ENCODE assay signal across 15 cellular contexts in the genomic region with DNA sequence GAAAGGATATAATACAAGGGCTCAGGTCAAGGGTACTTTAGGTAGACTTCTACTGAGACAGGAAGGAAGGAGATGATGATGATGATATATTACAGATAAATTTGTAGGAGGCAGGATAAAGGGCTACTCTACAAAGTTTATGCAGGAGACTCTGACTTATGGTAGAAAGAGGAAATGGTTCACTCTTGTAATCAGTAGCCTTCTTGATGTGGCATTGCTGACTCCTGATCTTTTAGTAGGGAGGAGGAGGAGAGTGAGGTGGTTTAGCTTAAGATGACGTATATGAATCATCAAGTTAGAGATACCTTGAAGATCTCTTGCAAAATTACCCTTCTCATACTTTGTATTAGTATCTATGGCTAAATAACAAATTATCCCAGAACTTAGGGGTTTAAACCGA. TPM values are rescaled to one million over a fixed set of nuclear protein-coding genes. Genes with fewer than 3 reads are reported as not detected.
A peak's percentile ranks its signal among the peaks of the same experiment; 100 is the strongest.
DNase-seq lines count a peak whose midpoint lies in the region; ATAC-seq and TF ChIP-seq lines count a peak whose summit lies in the region.
"Had no signal": no experiment of that assay in that cellular context is flagged by ENCODE, and none has a peak within 500 bp of the region (broad histone marks: within the 10 kb centered on the region; RNA-seq: fewer than 3 reads in every experiment).

No MANE protein-coding gene starts in this region.

- no peaks in the 10 kb centered on the region for H3K27me3 ChIP-seq in prostate gland (replicated peaks; ENCODE audit: insufficient read depth)
- H3K27me3 ChIP-seq: foreskin keratinocyte, uterus had no signal

- TF ChIP-seq CTCF in MCF 10A (IDR thresholded peaks at IDR 0.05; ENCODE audit: unreplicated experiment) (no peak), prostate gland (IDR thresholded peaks at IDR 0.05) (no peak)

- H3K4me1 ChIP-seq in prostate gland (replicated peaks) = no peaks in the 10 kb centered on the region
- H3K4me1 ChIP-seq: foreskin keratinocyte, uterus had no signal

- intact Hi-C loops in MCF 10A (cut with micrococcal nuclease) = no loop called here
- intact Hi-C loops in prostate gland (cut with DNase I) = no loop called here

- H3K36me3 ChIP-seq in prostate gland = no peaks in the 10 kb centered on the region
- H3K36me3 ChIP-seq: uterus had no signal

- POLR2A ChIA-PET in activated naive CD8-positive, alpha-beta T cell treated with anti-CD3 and anti-CD28 coated beads, Interleukin-2, amount 10 ng/mL, durations not matched to agents 7 days and 5 days (lab: Charles Lee) = interaction anchor here (0.6 kb wide), 1 partner anchor 51 kb away, joined by 3 read pairs; no protein-coding TSS in a partner anchor
- POLR2A ChIA-PET in MCF 10A (lab: Yijun Ruan, JAX) = no interaction called here

- peaks cover 51% of the 10 kb centered on the region for H3K4me1 Mint-ChIP-seq in activated T-cell treated with anti-CD3 and anti-CD28 coated beads, Interleukin-2, amount 50 U/mL, for 72 hours (ENCODE audit: low read depth)
- peaks cover 30% of the 10 kb centered on the region for H3K4me1 Mint-ChIP-seq in activated naive CD8-positive, alpha-beta T cell treated with anti-CD3 and anti-CD28 coated beads, Interleukin-2, amount 10 ng/mL, durations not matched to agents 7 days and 5 days
- peaks cover 62% of the 10 kb centered on the region for H3K4me1 Mint-ChIP-seq in stimulated activated effector memory CD8-positive, alpha-beta T cell treated with anti-CD3 and anti-CD28 coated beads, Interleukin-12 subunit alpha, Interleukin-12 subunit beta, amount 100 ng/mL, for 72 hours
- peaks cover 11% of the 10 kb centered on the region for H3K4me1 Mint-ChIP-seq in MCF 10A (ENCODE audit: insufficient read depth, unreplicated experiment)

- peak overlapping the region in 1 of 2 donors; percentile 47 for H3K4me3 Mint-ChIP-seq in activated T-cell treated with anti-CD3 and anti-CD28 coated beads, Interleukin-2, amount 50 U/mL, for 72 hours
- peak overlapping the region; percentile 26 for H3K4me3 Mint-ChIP-seq in activated naive CD8-positive, alpha-beta T cell treated with anti-CD3 and anti-CD28 coated beads, Interleukin-2, amount 10 ng/mL, durations not matched to agents 7 days and 5 days
- no peak overlapping the region for H3K4me3 Mint-ChIP-seq in stimulated activated effector memory CD8-positive, alpha-beta T cell treated with anti-CD3 and anti-CD28 coated beads, Interleukin-12 subunit alpha, Interleukin-12 subunit beta, amount 100 ng/mL, for 72 hours
- H3K4me3 Mint-ChIP-seq in MCF 10A (ENCODE audit: unreplicated experiment) = no peak overlapping the region

- H3K27ac Mint-ChIP-seq in activated T-cell treated with anti-CD3 and anti-CD28 coated beads, Interleukin-2, amount 50 U/mL, for 72 hours = peak overlapping the region; percentile 43
- peak overlapping the region; percentile 42 for H3K27ac Mint-ChIP-seq in activated naive CD8-positive, alpha-beta T cell treated with anti-CD3 and anti-CD28 coated beads, Interleukin-2, amount 10 ng/mL, durations not matched to agents 7 days and 5 days
- H3K27ac Mint-ChIP-seq in stimulated activated effector memory CD8-positive, alpha-beta T cell treated with anti-CD3 and anti-CD28 coated beads, Interleukin-12 subunit alpha, Interleukin-12 subunit beta, amount 100 ng/mL, for 72 hours = no peak overlapping the region
- H3K27ac Mint-ChIP-seq in MCF 10A (ENCODE audit: low read depth, unreplicated experiment) = no peak overlapping the region

- H3K9me3 ChIP-seq in prostate gland = no peaks in the 10 kb centered on the region
- H3K9me3 ChIP-seq: left ventricle myocardium inferior, uterus had no signal

- no peaks in the 10 kb centered on the region for H3K27me3 Mint-ChIP-seq in activated T-cell treated with anti-CD3 and anti-CD28 coated beads, Interleukin-2, amount 50 U/mL, for 72 hours (ENCODE audit: low read depth)
- no peaks in the 10 kb centered on the region for H3K27me3 Mint-ChIP-seq in activated naive CD8-positive, alpha-beta T cell treated with anti-CD3 and anti-CD28 coated beads, Interleukin-2, amount 10 ng/mL, durations not matched to agents 7 days and 5 days
- H3K27me3 Mint-ChIP-seq in MCF 10A (ENCODE audit: insufficient read depth, unreplicated experiment) = no peaks in the 10 kb centered on the region

- H3K9me3 Mint-ChIP-seq in activated T-cell treated with anti-CD3 and anti-CD28 coated beads, Interleukin-2, amount 50 U/mL, for 72 hours = peaks cover 0 to 2% of the 10 kb centered on the region in 2 donors
- H3K9me3 Mint-ChIP-seq in activated naive CD8-positive, alpha-beta T cell treated with anti-CD3 and anti-CD28 coated beads, Interleukin-2, amount 10 ng/mL, durations not matched to agents 7 days and 5 days = no peaks in the 10 kb centered on the region
- H3K9me3 Mint-ChIP-seq in stimulated activated effector memory CD8-positive, alpha-beta T cell treated with anti-CD3 and anti-CD28 coated beads, Interleukin-12 subunit alpha, Interleukin-12 subunit beta, amount 100 ng/mL, for 72 hours = no peaks in the 10 kb centered on the region
- H3K9me3 Mint-ChIP-seq in MCF 10A (ENCODE audit: unreplicated experiment) = no peaks in the 10 kb centered on the region

- CTCF ChIA-PET in MCF 10A (lab: Yijun Ruan, JAX) = interaction anchor here (1.0 to 4.2 kb wide), 2 partner anchors 257 to 421 kb away, joined by 4 to 18 read pairs; no protein-coding TSS in a partner anchor

- H3K4me3 ChIP-seq in prostate gland = no peak overlapping the region
- H3K4me3 ChIP-seq: left ventricle myocardium inferior, uterus had no signal

- peaks cover 8 to 21% of the 10 kb centered on the region in 2 donors for H3K36me3 Mint-ChIP-seq in activated T-cell treated with anti-CD3 and anti-CD28 coated beads, Interleukin-2, amount 50 U/mL, for 72 hours (ENCODE audit: insufficient read depth in 2 of 2)
- peaks cover 44% of the 10 kb centered on the region for H3K36me3 Mint-ChIP-seq in activated naive CD8-positive, alpha-beta T cell treated with anti-CD3 and anti-CD28 coated beads, Interleukin-2, amount 10 ng/mL, durations not matched to agents 7 days and 5 days
- H3K36me3 Mint-ChIP-seq in stimulated activated effector memory CD8-positive, alpha-beta T cell treated with anti-CD3 and anti-CD28 coated beads, Interleukin-12 subunit alpha, Interleukin-12 subunit beta, amount 100 ng/mL, for 72 hours = peaks cover 29% of the 10 kb centered on the region
- peaks cover 18% of the 10 kb centered on the region for H3K36me3 Mint-ChIP-seq in MCF 10A (ENCODE audit: insufficient read depth, unreplicated experiment)

- no TSS peak for BruUV-seq in MCF 10A (replicated peaks; lab: Mats Ljungman, UMichigan)

- no peak for DNase-seq in activated T-cell treated with anti-CD3 and anti-CD28 coated beads, Interleukin-2, amount 50 U/mL, for 72 hours
- DNase-seq in activated T-cell treated with anti-CD3 and anti-CD28 coated beads, Interleukin-2, amount 50 U/mL, for 48 hours = no peak
- DNase-seq in OCI-M1 (lab: John Stamatoyannopoulos, UW) = peak; percentile 60
- DNase-seq in activated naive CD8-positive, alpha-beta T cell treated with anti-CD3 and anti-CD28 coated beads, Interleukin-2, amount 10 ng/mL, durations not matched to agents 7 days and 5 days = no peak
- no peak for DNase-seq in stimulated activated effector memory CD8-positive, alpha-beta T cell treated with anti-CD3 and anti-CD28 coated beads, Interleukin-12 subunit alpha, Interleukin-12 subunit beta, amount 100 ng/mL, for 72 hours (ENCODE audit: low spot score in 2 of 2)
- DNase-seq in kidney glomerular epithelial cell (lab: John Stamatoyannopoulos, UW) = no peak
- DNase-seq in MCF 10A (ENCODE audit: unreplicated experiment) = no peak
- no peak for DNase-seq in prostate gland (ENCODE audit: low spot score)
- DNase-seq: DMS79 treated with DMSO at 0.1 percent for 48 hours, foreskin keratinocyte, left ventricle myocardium inferior, NCI-H1694, NCI-H345, uterus had no signal

- WGBS in prostate gland = 99% methylated on average over 2 of the region's 2 CpGs

- H3K27ac ChIP-seq in prostate gland = no peak overlapping the region
- H3K27ac ChIP-seq: foreskin keratinocyte, left ventricle myocardium inferior, uterus had no signal

- peak; percentile 55 to 58 for ATAC-seq in activated T-cell treated with anti-CD3 and anti-CD28 coated beads, Interleukin-2, amount 50 U/mL, for 72 hours (replicated peaks in 1 of 2)
- no peak for ATAC-seq in activated naive CD8-positive, alpha-beta T cell treated with anti-CD3 and anti-CD28 coated beads, Interleukin-2, amount 10 ng/mL, durations not matched to agents 7 days and 5 days (ENCODE audit: low read depth)
- peak; percentile 60 for ATAC-seq in stimulated activated effector memory CD8-positive, alpha-beta T cell treated with anti-CD3 and anti-CD28 coated beads, Interleukin-12 subunit alpha, Interleukin-12 subunit beta, amount 100 ng/mL, for 72 hours
- ATAC-seq: foreskin keratinocyte, sciatic nerve had no signal

- TF ChIP-seq POLR2A in prostate gland (IDR thresholded peaks at IDR 0.05) = no peak

RNA-seq across cellular contexts. Expression of gene BLTP1, which starts 4.7 kb away (rescaled TPM):
- total RNA-seq in activated T-cell treated with anti-CD3 and anti-CD28 coated beads, Interleukin-2, amount 50 U/mL, for 72 hours = 10 to 100 TPM; 46.1 to 49.2 TPM
- 10 to 100 TPM; 52.5 to 58.5 TPM for total RNA-seq in activated naive CD8-positive, alpha-beta T cell treated with anti-CD3 and anti-CD28 coated beads, Interleukin-2, amount 10 ng/mL, durations not matched to agents 7 days and 5 days
- 28.0 and 33.1 TPM in 2 replicates for total RNA-seq in MCF 10A (2022)
- 100 to 1,000 TPM in 1 of 2 donors, 10 to 100 TPM in 1; 53.6 to 116 TPM for total RNA-seq in prostate gland

Comparison
In these comparisons a context has a peak if more than half of its experiments do, and no peak if none do; other contexts are left out.
1. H3K27ac Mint-ChIP-seq: peak in activated T-cell treated with anti-CD3 and anti-CD28 coated beads, Interleukin-2, amount 50 U/mL, for 72 hours (single experiment) and activated naive CD8-positive, alpha-beta T cell treated with anti-CD3 and anti-CD28 coated beads, Interleukin-2, amount 10 ng/mL, durations not matched to agents 7 days and 5 days (single experiment); none in stimulated activated effector memory CD8-positive, alpha-beta T cell treated with anti-CD3 and anti-CD28 coated beads, Interleukin-12 subunit alpha, Interleukin-12 subunit beta, amount 100 ng/mL, for 72 hours (single experiment) and MCF 10A (single experiment).